ENCODE assay signal across 1 cellular context in genomic region chr22:20752873-20753272, GRCh38.
TF ChIP-seq lines count a peak whose summit lies in the region.

No MANE protein-coding gene starts in this region.

TF ChIP-seq in K562, 482 proteins besides CTCF, POLR2A, EP300 and RAD21:
- no peak for TF ChIP-seq ESRRB (CRISPR knock-in tag; IDR thresholded peaks at IDR 0.05; ENCODE audit: borderline replicate concordance)
- peak; percentile 42; the same call in 1 of the 2 replicates for TF ChIP-seq MAX (CRISPR knock-in tag; IDR thresholded peaks at IDR 0.05)
- TF ChIP-seq USF1 (CRISPR knock-in tag; IDR thresholded peaks at IDR 0.05): 0 out of 2 replicates have a peak, but pooled peaks have one; percentile 7
- no peak for TF ChIP-seq BRCA1 (IDR thresholded peaks at IDR 0.05)
- peak; percentile 67; the same call in 1 of the 2 replicates for TF ChIP-seq BRCA1 (CRISPR knock-in tag; IDR thresholded peaks at IDR 0.05)
- TF ChIP-seq ZC3H4 (CRISPR knock-in tag; IDR thresholded peaks at IDR 0.05; ENCODE audit: borderline replicate concordance): peak; percentile 67; the same call in 1 of the 2 replicates
